9 cellular contexts compared by ENCODE assay signal in the genomic region with DNA sequence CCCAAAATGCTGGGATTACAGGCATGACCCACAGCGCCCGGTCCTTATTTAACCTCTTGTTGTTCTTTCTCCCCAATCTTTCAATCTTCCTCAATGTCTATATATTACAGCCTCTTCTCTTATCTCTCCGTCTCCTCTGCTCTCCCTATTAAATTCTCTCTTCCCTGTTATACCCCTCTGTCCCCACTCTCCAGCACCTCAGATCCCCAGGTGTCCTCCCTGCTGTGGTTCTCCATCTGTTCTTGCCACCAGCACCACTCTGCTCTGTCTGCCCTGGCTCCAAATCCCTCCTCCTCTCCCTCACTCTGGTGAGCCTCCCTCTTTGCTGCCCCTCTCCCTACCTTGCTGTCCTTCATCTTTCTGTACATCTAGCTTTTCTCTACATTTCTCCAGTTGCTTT. TPM values are rescaled to one million over a fixed set of nuclear protein-coding genes. Genes with fewer than 3 reads are reported as not detected.
DNase-seq lines count a peak whose midpoint lies in the region; ATAC-seq, FAIRE-seq and TF ChIP-seq lines count a peak whose summit lies in the region.
"Had no signal": no experiment of that assay in that cellular context is flagged by ENCODE, and none has a peak within 500 bp of the region (broad histone marks: within the 10 kb centered on the region; RNA-seq: fewer than 3 reads in every experiment).

No MANE protein-coding gene starts in this region.

- H3K9ac ChIP-seq in PC-3 (ENCODE audit: low read length), result peak overlapping the region; percentile 71; the same call in 1 of the 2 replicates
- H3K9ac ChIP-seq in H1 (replicated peaks in 1 of 4; ENCODE audit: extremely low read depth in 1 of 4, low read depth in 3 of 4, low read length in 3 of 4), result no peak overlapping the region

- H2BK15ac ChIP-seq in H1 (ENCODE audit: low read length), result no peak overlapping the region

- H4K5ac ChIP-seq in H1 (ENCODE audit: insufficient read length, low read depth, low read length), result no peak overlapping the region

- no peak overlapping the region for H2BK20ac ChIP-seq in H1 (ENCODE audit: low read length)

- no peak overlapping the region for H2BK12ac ChIP-seq in H1 (ENCODE audit: low read depth, low read length)

- peaks cover 3% of the 10 kb centered on the region; the same call in 1 of the 2 replicates for H3K4me1 ChIP-seq in PC-3 (ENCODE audit: insufficient read depth, low read length)
- H3K4me1 ChIP-seq in H1 (replicated peaks in 1 of 4; ENCODE audit: control insufficient read depth in 3 of 4, insufficient read depth in 4 of 4, low read length in 3 of 4), result 0 out of 7 replicates have a peak, but pooled peaks cover 0 to 2% (median 0%) of the 10 kb centered on the region in 4 experiments

- H4K20me1 ChIP-seq in PC-3 (ENCODE audit: low read length) (no peaks in the 10 kb centered on the region), H1 (replicated peaks in 1 of 2; ENCODE audit: control insufficient read depth in 1 of 2, insufficient read depth in 2 of 2, low read length in 2 of 2) (no peaks in the 10 kb centered on the region)

- H3F3A ChIP-seq in PC-3 (ENCODE audit: low read length, unreplicated experiment), result no peaks in the 10 kb centered on the region

- no peak overlapping the region for H3K23ac ChIP-seq in H1 (ENCODE audit: insufficient read length)

- intact Hi-C loops in PC-3 (cut with micrococcal nuclease), result no loop called here

- no peak for TF ChIP-seq EP300 in H1 (IDR thresholded peaks at IDR 0.05; ENCODE audit: borderline replicate concordance in 1 of 2, low read depth in 2 of 2, low read length in 2 of 2)

- no peak overlapping the region for H4K91ac ChIP-seq in H1 (replicated peaks; ENCODE audit: insufficient read length, low read length)

- H4K8ac ChIP-seq in H1 (ENCODE audit: extremely low read depth, insufficient read depth, low read length), result no peak overlapping the region

- peak overlapping the region; percentile 79 for H3K4me2 ChIP-seq in PC-3 (ENCODE audit: low read length)
- peak overlapping the region; percentile 59 to 70; a peak in 3 of 4 replicates for H3K4me2 ChIP-seq in H1 (ENCODE audit: insufficient read depth in 1 of 2, low read depth in 2 of 2, low read length in 2 of 2)

- H3K9me3 ChIP-seq in PC-3 (ENCODE audit: low read length) (no peaks in the 10 kb centered on the region), H1 (ENCODE audit: insufficient read depth in 2 of 2, low read depth in 1 of 2, low read length in 1 of 2) (no peaks in the 10 kb centered on the region)

- H3K14ac ChIP-seq in H1 (ENCODE audit: insufficient read length), result no peak overlapping the region

- H3K4me3 ChIP-seq in GM12865 (ENCODE audit: low read depth, low read length), result peak overlapping the region; percentile 98
- peak overlapping the region; percentile 71 for H3K4me3 ChIP-seq in PC-3 (ENCODE audit: low read length)
- peak overlapping the region in 1 of 4 experiments; percentile 71; a peak in 2 of 8 replicates for H3K4me3 ChIP-seq in H1 (ENCODE audit: extremely low read depth in 1 of 4, insufficient read depth in 2 of 4, low read depth in 3 of 4, low read length in 4 of 4)

- H3K79me2 ChIP-seq in PC-3 (ENCODE audit: low read length), result peaks cover 26% of the 10 kb centered on the region
- H3K79me2 ChIP-seq in H1 (ENCODE audit: control insufficient read depth in 1 of 2, insufficient read depth in 2 of 2, low read length in 2 of 2), result no peaks in the 10 kb centered on the region

- CTCF ChIA-PET in PC-3 (lab: Charles Lee), result no interaction called here
- CTCF ChIA-PET in H1 (lab: Charles Lee; ENCODE audit: partially characterized antibody), result no interaction called here

- H2AK5ac ChIP-seq in H1 (ENCODE audit: low read depth, low read length), result no peak overlapping the region

- H3K27me3 ChIP-seq in PC-3 (ENCODE audit: low read length) (no peaks in the 10 kb centered on the region), H1 (replicated peaks in 1 of 4; ENCODE audit: control insufficient read depth in 3 of 4, extremely low read depth in 1 of 4, insufficient read depth in 3 of 4, low read length in 3 of 4) (peaks cover 0 to 17% (median 6%) of the 10 kb centered on the region in 4 experiments; a peak in 5 of 7 replicates)

- no peak overlapping the region for H3K18ac ChIP-seq in H1 (ENCODE audit: extremely low read depth, low read length)

- no peak overlapping the region for H3K56ac ChIP-seq in H1 (replicated peaks; ENCODE audit: insufficient read length, low read depth, low read length)

- POLR2A ChIA-PET in PC-3 (lab: Charles Lee; ENCODE audit: unreplicated experiment) (no interaction called here), H1 (lab: Charles Lee; ENCODE audit: partially characterized antibody) (no interaction called here)

- no peak for DNase-seq in GM12865 (ENCODE audit: low read depth)
- no peak for DNase-seq in PC-3
- DNase-seq in H1 (ENCODE audit: low read depth in 1 of 2, low spot score in 2 of 2), result no peak
- DNase-seq in retina, result peak; percentile 2
- no peak for DNase-seq in NAMALWA (ENCODE audit: low spot score)
- DNase-seq: activated CD4-positive, alpha-beta T cell treated with anti-CD3 and anti-CD28 coated beads for 4 hours; effector CD8-positive, alpha-beta T cell had no signal

- no peak overlapping the region for H2BK5ac ChIP-seq in H1 (ENCODE audit: low read depth, low read length)

- no peak for TF ChIP-seq POLR2A in H1 (IDR thresholded peaks at IDR 0.05; ENCODE audit: control extremely low read depth in 1 of 2, low read depth in 2 of 2, low read length in 2 of 2)

- H3K23me2 ChIP-seq in H1 (ENCODE audit: low read depth, low read length), result peaks cover 8% of the 10 kb centered on the region; the same call in 1 of the 2 replicates

- H3K36me3 ChIP-seq in PC-3 (ENCODE audit: low read depth, low read length) (peaks cover 16% of the 10 kb centered on the region), H1 (ENCODE audit: control insufficient read depth in 2 of 4, insufficient read depth in 4 of 4, low read length in 3 of 4) (no peaks in the 10 kb centered on the region)

- H2AFZ ChIP-seq in PC-3 (ENCODE audit: low read length), result no peak overlapping the region
- H2AFZ ChIP-seq in H1 (ENCODE audit: low read length), result no peak overlapping the region

- no peak for FAIRE-seq in H1 (lab: Jason Lieb, UNC)

- no peak for TF ChIP-seq CTCF in GM12865 (IDR thresholded peaks at IDR 0.05; ENCODE audit: insufficient read depth, low read depth, low read length, missing control alignments)
- no peak for TF ChIP-seq CTCF in PC-3 (conservative IDR thresholded peaks at IDR 0.05; ENCODE audit: low read depth, low read length)
- no peak for TF ChIP-seq CTCF in H1 (IDR thresholded peaks at IDR 0.05; ENCODE audit: control extremely low read depth in 1 of 3, insufficient read depth in 1 of 3, low read depth in 1 of 3, low read length in 3 of 3)

- TF ChIP-seq RAD21 in H1 (IDR thresholded peaks at IDR 0.05 in 1 of 2, conservative IDR thresholded peaks at IDR 0.05 in 1 of 2; ENCODE audit: low read depth in 2 of 2, low read length in 2 of 2), result no peak

- no peaks in the 10 kb centered on the region for H3K9me2 ChIP-seq in PC-3 (replicated peaks; ENCODE audit: low read length)

- WGBS in H1 (ENCODE audit: extremely low coverage in 1 of 2, insufficient coverage in 1 of 2, insufficient read length in 1 of 2, insufficient replicate concordance in 2 of 2, low coverage in 1 of 2, low lambda C conversion rate in 2 of 2, missing lambda C conversion rate in 1 of 2), 2 experiments, result 81% methylated on average over 3 of the region's 3 CpGs; no CpG with 5 or more reads in 1 of the 2 experiments

- H3K4ac ChIP-seq in H1 (replicated peaks; ENCODE audit: insufficient read length, low read depth, low read length), result no peak overlapping the region

- BruUV-seq in PC-3 (replicated peaks; lab: Mats Ljungman, UMichigan), result no TSS peak

- ATAC-seq in PC-3 (no peak), GM18520 (IDR thresholded peaks at IDR 0.05; ENCODE audit: unreplicated experiment) (no peak), GM21723 (IDR thresholded peaks at IDR 0.05; ENCODE audit: unreplicated experiment) (no peak)

- H3K79me1 ChIP-seq in H1 (ENCODE audit: low read depth, low read length), result no peaks in the 10 kb centered on the region

- H2BK120ac ChIP-seq in H1 (replicated peaks; ENCODE audit: low read depth, low read length), result no peak overlapping the region

- H3K27ac ChIP-seq in PC-3 (ENCODE audit: low read length), result no peak overlapping the region
- no peak overlapping the region for H3K27ac ChIP-seq in H1 (ENCODE audit: low read depth, low read length)

TF ChIP-seq in H1, 55 proteins besides CTCF, POLR2A, EP300 and RAD21 (continues in another document):
- no peak for TF ChIP-seq RXRA (IDR thresholded peaks at IDR 0.05; ENCODE audit: insufficient read depth, low read depth, low read length)

RNA-seq across cellular contexts. Expression of gene ZNF600, which starts 1.1 kb away (rescaled TPM):
- 5.4 and 8.6 TPM in 2 replicates for total RNA-seq in PC-3 (2014; rRNA removed)
- 5.9 and 8.0 TPM in 2 replicates for total RNA-seq in H1 (2021; fragmentation: NEBNext Ultra II Directional; extraction: Animal tissue kit (Norgen Biotek cat#: 25700))
- polyA plus RNA-seq in H1 (2011; rRNA removed), result 2.1 and 3.2 TPM in 2 replicates
- polyA plus RNA-seq in H1 (2011; cell fraction: cytosol; rRNA removed), result 3.9 TPM
- 7.0 TPM for polyA plus RNA-seq in H1 (2011; cell fraction: nucleus; rRNA removed)
- 2.8 to 5.6 TPM (median 4.2 TPM) in 4 replicates for polyA plus RNA-seq in H1 (2012, experiment 1 of 2)
- 0.28 TPM for polyA plus RNA-seq in H1 (2012, experiment 2 of 2)
- polyA plus RNA-seq in H1 (2013, experiment 1 of 2), result 6.8 TPM
- polyA plus RNA-seq in H1 (2013, experiment 2 of 2), result 6.0 TPM
- 7.7 and 8.1 TPM in 2 replicates for polyA minus RNA-seq in H1 (2011; rRNA and poly(A)+ RNA removed)
- 2.4 TPM for polyA minus RNA-seq in H1 (2011; cell fraction: cytosol; rRNA and poly(A)+ RNA removed)
- 10.2 TPM for polyA minus RNA-seq in H1 (2011; cell fraction: nucleus; rRNA and poly(A)+ RNA removed)

RNA-seq across cellular contexts. Expression of gene ZNF28, which starts 35.9 kb away (rescaled TPM):
- total RNA-seq in PC-3 (2014; rRNA removed), result 12.7 and 29.7 TPM in 2 replicates
- 22.8 and 23.0 TPM in 2 replicates for total RNA-seq in H1 (2021; fragmentation: NEBNext Ultra II Directional; extraction: Animal tissue kit (Norgen Biotek cat#: 25700))
- polyA plus RNA-seq in H1 (2011; rRNA removed), result 5.5 and 7.3 TPM in 2 replicates
- 7.0 TPM for polyA plus RNA-seq in H1 (2011; cell fraction: cytosol; rRNA removed)
- 9.6 TPM for polyA plus RNA-seq in H1 (2011; cell fraction: nucleus; rRNA removed)
- 7.0 to 15.1 TPM (median 9.7 TPM) in 4 replicates for polyA plus RNA-seq in H1 (2012, experiment 1 of 2)
- polyA plus RNA-seq in H1 (2012, experiment 2 of 2), result 0.38 TPM
- polyA plus RNA-seq in H1 (2013, experiment 1 of 2), result 17.8 TPM
- polyA plus RNA-seq in H1 (2013, experiment 2 of 2), result 18.6 TPM
- polyA minus RNA-seq in H1 (2011; rRNA and poly(A)+ RNA removed), result 25.9 and 44.9 TPM in 2 replicates
- polyA minus RNA-seq in H1 (2011; cell fraction: cytosol; rRNA and poly(A)+ RNA removed), result 10.3 TPM
- 63.2 TPM for polyA minus RNA-seq in H1 (2011; cell fraction: nucleus; rRNA and poly(A)+ RNA removed)

RNA-seq across cellular contexts. Expression of gene ZNF611, which starts 50.7 kb away (rescaled TPM):
- total RNA-seq in PC-3 (2014; rRNA removed), result 8.4 and 12.7 TPM in 2 replicates
- total RNA-seq in H1 (2021; fragmentation: NEBNext Ultra II Directional; extraction: Animal tissue kit (Norgen Biotek cat#: 25700)), result 17.7 and 19.0 TPM in 2 replicates
- polyA plus RNA-seq in H1 (2011; rRNA removed), result 1.9 and 2.2 TPM in 2 replicates
- polyA plus RNA-seq in H1 (2011; cell fraction: cytosol; rRNA removed), result 2.1 TPM
- 4.7 TPM for polyA plus RNA-seq in H1 (2011; cell fraction: nucleus; rRNA removed)
- 3.9 to 9.6 TPM (median 5.0 TPM) in 4 replicates for polyA plus RNA-seq in H1 (2012, experiment 1 of 2)
- 1.7 TPM for polyA plus RNA-seq in H1 (2012, experiment 2 of 2)
- polyA plus RNA-seq in H1 (2013, experiment 1 of 2), result 7.1 TPM
- polyA plus RNA-seq in H1 (2013, experiment 2 of 2), result 7.0 TPM
- polyA minus RNA-seq in H1 (2011; rRNA and poly(A)+ RNA removed), result 16.9 and 34.4 TPM in 2 replicates
- 13.9 TPM for polyA minus RNA-seq in H1 (2011; cell fraction: cytosol; rRNA and poly(A)+ RNA removed)
- polyA minus RNA-seq in H1 (2011; cell fraction: nucleus; rRNA and poly(A)+ RNA removed), result 19.3 TPM
